In genomic region chr9:92962846-92963245, GRCh38 we compare ENCODE assay signal across 19 cellular contexts. TPM values are rescaled to one million over a fixed set of nuclear protein-coding genes. Genes with fewer than 3 reads are reported as not detected.
DNase-seq lines count a peak whose midpoint lies in the region; ATAC-seq and TF ChIP-seq lines count a peak whose summit lies in the region.
"Had no signal": no experiment of that assay in that cellular context is flagged by ENCODE, and none has a peak within 500 bp of the region (broad histone marks: within the 10 kb centered on the region; RNA-seq: fewer than 3 reads in every experiment).

No MANE protein-coding gene starts in this region.

- H3K4me1 Mint-ChIP-seq in stimulated activated naive CD8-positive, alpha-beta T cell treated with anti-CD3 and anti-CD28 coated beads, Interleukin-15, Interleukin-2, amounts not matched to agents 100 ng/mL and 50 ng/mL, for 24 hours (ENCODE audit: low read depth): peaks cover 67% of the 10 kb centered on the region
- H3K4me1 Mint-ChIP-seq in T-helper 17 cell (peaks cover 55% of the 10 kb centered on the region), endodermal cell (peaks cover 10% of the 10 kb centered on the region)

- H3K4me2 ChIP-seq in smooth muscle cell: no peak overlapping the region

- TF ChIP-seq CTCF in endodermal cell (conservative IDR thresholded peaks at IDR 0.05) (no peak), smooth muscle cell (IDR thresholded peaks at IDR 0.05; ENCODE audit: borderline replicate concordance, insufficient read depth, poor library complexity, severe bottlenecking) (no peak)

- peaks cover 4% of the 10 kb centered on the region for H3K9me3 Mint-ChIP-seq in stimulated activated naive CD8-positive, alpha-beta T cell treated with anti-CD3 and anti-CD28 coated beads, Interleukin-15, Interleukin-2, amounts not matched to agents 100 ng/mL and 50 ng/mL, for 24 hours
- peaks cover 8% of the 10 kb centered on the region for H3K9me3 Mint-ChIP-seq in endodermal cell

- H3K4me3 ChIP-seq in endodermal cell (ENCODE audit: low read length) (no peak overlapping the region), smooth muscle cell (no peak overlapping the region)
- H3K4me3 ChIP-seq: SJSA1 had no signal

- H3K9ac ChIP-seq in endodermal cell (ENCODE audit: extremely low read depth, low read length, poor library complexity, severe bottlenecking) (no peak overlapping the region), smooth muscle cell (ENCODE audit: low read depth) (no peak overlapping the region)

- no peaks in the 10 kb centered on the region for H3F3A ChIP-seq in smooth muscle cell (ENCODE audit: low read depth)

- no peak overlapping the region for H2AFZ ChIP-seq in smooth muscle cell (ENCODE audit: low read depth)

- H3K27ac ChIP-seq in endodermal cell (ENCODE audit: low read depth, low read length) (no peak overlapping the region), smooth muscle cell (ENCODE audit: low read depth) (no peak overlapping the region)
- H3K27ac ChIP-seq: SJSA1 had no signal

- DNase-seq in stimulated activated naive CD8-positive, alpha-beta T cell treated with anti-CD3 and anti-CD28 coated beads, Interleukin-15, Interleukin-2, amounts not matched to agents 100 U/mL and 50 U/mL, for 24 hours: no peak
- no peak for DNase-seq in T-helper 17 cell
- DNase-seq in endodermal cell: peak; percentile 11
- DNase-seq in GM03348 (ENCODE audit: low spot score): no peak
- no peak for DNase-seq in smooth muscle cell (lab: John Stamatoyannopoulos, UW; ENCODE audit: unreplicated experiment)
- DNase-seq: glutamatergic neuron; Kasumi-1; NCI-H1092 treated with DMSO at 0.1 percent for 48 hours; NCI-H2081; NCI-H510A; NK-92 treated with Interleukin-12 subunit alpha and Interleukin-12 subunit beta, amount 100 ng/mL, for 24 hours; stimulated activated CD4-positive, alpha-beta T cell treated with anti-CD3 and anti-CD28 coated beads, Interleukin-1b, Interleukin-23, amount 100 ng/mL, for 48 hours; stimulated activated naive CD4-positive, alpha-beta T cell treated with Interleukin-2 at 50 U/mL for 16 hours had no signal

- H4K20me1 ChIP-seq in smooth muscle cell (ENCODE audit: low read depth): no peaks in the 10 kb centered on the region

- H3K36me3 ChIP-seq in endodermal cell (ENCODE audit: control insufficient read depth, insufficient read depth, low read length) (no peaks in the 10 kb centered on the region), smooth muscle cell (ENCODE audit: low read depth) (no peaks in the 10 kb centered on the region)
- H3K36me3 ChIP-seq: SJSA1 had no signal

- 94 to 95% methylated on average over 6 to 7 of the region's 7 CpGs for WGBS in endodermal cell (ENCODE audit: insufficient coverage in 1 of 2, insufficient read length in 1 of 2), 2 experiments
- WGBS in smooth muscle cell (ENCODE audit: low lambda C conversion rate): 92% methylated on average over 6 of the region's 7 CpGs

- H3K27ac Mint-ChIP-seq in stimulated activated naive CD8-positive, alpha-beta T cell treated with anti-CD3 and anti-CD28 coated beads, Interleukin-15, Interleukin-2, amounts not matched to agents 100 ng/mL and 50 ng/mL, for 24 hours: peak overlapping the region; percentile 83
- H3K27ac Mint-ChIP-seq in T-helper 17 cell (peak overlapping the region; percentile 100), endodermal cell (no peak overlapping the region)
- H3K27ac Mint-ChIP-seq: brain had no signal

- H3K4me1 ChIP-seq in endodermal cell (ENCODE audit: control insufficient read depth, insufficient read depth, low read length) (no peaks in the 10 kb centered on the region), smooth muscle cell (ENCODE audit: low read depth) (no peaks in the 10 kb centered on the region)
- H3K4me1 ChIP-seq: SJSA1 had no signal

- peaks cover 35% of the 10 kb centered on the region for H3K36me3 Mint-ChIP-seq in stimulated activated naive CD8-positive, alpha-beta T cell treated with anti-CD3 and anti-CD28 coated beads, Interleukin-15, Interleukin-2, amounts not matched to agents 100 ng/mL and 50 ng/mL, for 24 hours (ENCODE audit: low read depth)
- peaks cover 18% of the 10 kb centered on the region for H3K36me3 Mint-ChIP-seq in T-helper 17 cell (ENCODE audit: low read depth)
- H3K36me3 Mint-ChIP-seq in endodermal cell (ENCODE audit: low read depth): no peaks in the 10 kb centered on the region

- no peak for ATAC-seq in stimulated activated naive CD8-positive, alpha-beta T cell treated with anti-CD3 and anti-CD28 coated beads, Interleukin-15, Interleukin-2, amounts not matched to agents 100 U/mL and 50 U/mL, for 24 hours
- ATAC-seq in T-helper 17 cell (no peak), HG02840 (IDR thresholded peaks at IDR 0.05; ENCODE audit: low FRiP score, unreplicated experiment) (no peak)
- ATAC-seq: Panc1, WTC11 had no signal

- H3K4me3 Mint-ChIP-seq in stimulated activated naive CD8-positive, alpha-beta T cell treated with anti-CD3 and anti-CD28 coated beads, Interleukin-15, Interleukin-2, amounts not matched to agents 100 ng/mL and 50 ng/mL, for 24 hours: no peak overlapping the region
- H3K4me3 Mint-ChIP-seq in T-helper 17 cell: peak overlapping the region; percentile 98
- no peak overlapping the region for H3K4me3 Mint-ChIP-seq in endodermal cell
- H3K4me3 Mint-ChIP-seq: brain, WTC11 had no signal

- H3K27me3 ChIP-seq in endodermal cell (ENCODE audit: control insufficient read depth, insufficient read depth, low read length, poor library complexity, severe bottlenecking) (no peaks in the 10 kb centered on the region), smooth muscle cell (ENCODE audit: low read depth) (no peaks in the 10 kb centered on the region)
- H3K27me3 ChIP-seq: SJSA1 had no signal

- H3K9me3 ChIP-seq in T-helper 17 cell (ENCODE audit: control insufficient read depth, low read length, poor library complexity, severe bottlenecking): no peaks in the 10 kb centered on the region
- H3K9me3 ChIP-seq in endodermal cell (ENCODE audit: control insufficient read depth, low read length): no peaks in the 10 kb centered on the region
- H3K9me3 ChIP-seq in smooth muscle cell (replicated peaks; ENCODE audit: low read depth): no peaks in the 10 kb centered on the region
- H3K9me3 ChIP-seq: SJSA1 had no signal

- no peaks in the 10 kb centered on the region for H3K79me2 ChIP-seq in smooth muscle cell (ENCODE audit: low read depth)

- no peaks in the 10 kb centered on the region for H3K27me3 Mint-ChIP-seq in stimulated activated naive CD8-positive, alpha-beta T cell treated with anti-CD3 and anti-CD28 coated beads, Interleukin-15, Interleukin-2, amounts not matched to agents 100 ng/mL and 50 ng/mL, for 24 hours
- H3K27me3 Mint-ChIP-seq in T-helper 17 cell: no peaks in the 10 kb centered on the region
- no peaks in the 10 kb centered on the region for H3K27me3 Mint-ChIP-seq in endodermal cell (ENCODE audit: insufficient read depth)
- H3K27me3 Mint-ChIP-seq: brain had no signal

RNA-seq across cellular contexts. Expression of gene FGD3, which starts 15.5 kb away (rescaled TPM):
- total RNA-seq in T-helper 17 cell (100 to 1,000 TPM; 142 to 160 TPM), endodermal cell (1 to 10 TPM; 1.4 to 1.9 TPM), smooth muscle cell (2.0 and 2.1 TPM in 2 replicates)
- 0.96 TPM for polyA plus RNA-seq in endodermal cell (2013, experiment 1 of 2)
- polyA plus RNA-seq in endodermal cell (2013, experiment 2 of 2): 0.62 TPM
- polyA plus RNA-seq in smooth muscle cell: 1.1 and 3.1 TPM in 2 replicates
- total RNA-seq: SJSA1 had no signal

Comparison
In these comparisons a context has a peak if more than half of its experiments do, and no peak if none do; other contexts are left out.
1. RNA of gene FGD3, which starts 15.5 kb away (total RNA-seq): 142 to 160 TPM in T-helper 17 cell; 2.0 to 2.1 TPM in smooth muscle cell and 1.4 to 1.9 TPM in endodermal cell; every median in the first group is over 10 times any median in the second.